Comparison of ENCODE assay signal across 13 cellular contexts in genomic region chr1:24318238-24318987, GRCh38. TPM values are rescaled to one million over a fixed set of nuclear protein-coding genes. Genes with fewer than 3 reads are reported as not detected.
DNase-seq lines count a peak whose midpoint lies in the region; ATAC-seq and TF ChIP-seq lines count a peak whose summit lies in the region.
"Had no signal": no experiment of that assay in that cellular context is flagged by ENCODE, and none has a peak within 500 bp of the region (broad histone marks: within the 10 kb centered on the region; RNA-seq: fewer than 3 reads in every experiment).

No MANE protein-coding gene starts in this region.

- H4K20me1 ChIP-seq in PC-3 (ENCODE audit: low read length) (no peaks in the 10 kb centered on the region), neural progenitor cell (ENCODE audit: low read depth) (no peaks in the 10 kb centered on the region)

- peaks cover 61% of the 10 kb centered on the region for H3K4me1 Mint-ChIP-seq in neural progenitor cell
- peaks cover 36 to 60% (median 41%) of the 10 kb centered on the region in 4 donors for H3K4me1 Mint-ChIP-seq in CD4-positive, alpha-beta memory T cell

- POLR2A ChIA-PET in PC-3 (lab: Charles Lee; ENCODE audit: unreplicated experiment): interaction anchor here (0.5 to 0.7 kb wide), 2 partner anchors 37 to 54 kb away, joined by 3 to 22 read pairs; no protein-coding TSS in a partner anchor
- POLR2A ChIA-PET in CD4-positive, alpha-beta memory T cell (lab: Charles Lee; ENCODE audit: partially characterized antibody): interaction anchor here (0.6 kb wide), 1 partner anchor 610 kb away, joined by 3 read pairs; no protein-coding TSS in a partner anchor

- peak overlapping the region; percentile 61; the same call in 1 of the 2 replicates for H3K4me3 ChIP-seq in PC-3 (ENCODE audit: low read length)
- peak overlapping the region in 2 of 4 donors; percentile 67 to 68 for H3K4me3 ChIP-seq in esophagus squamous epithelium
- no peak overlapping the region for H3K4me3 ChIP-seq in neural progenitor cell
- no peak overlapping the region for H3K4me3 ChIP-seq in CD4-positive, alpha-beta memory T cell (ENCODE audit: low read length in 2 of 2)
- H3K4me3 ChIP-seq: adrenal gland, lung had no signal

- H3K36me3 Mint-ChIP-seq in neural progenitor cell: no peaks in the 10 kb centered on the region
- no peaks in the 10 kb centered on the region for H3K36me3 Mint-ChIP-seq in CD4-positive, alpha-beta memory T cell

- intact Hi-C loops in PC-3 (cut with micrococcal nuclease) (no loop called here), esophagus squamous epithelium (cut with DNase I) (no loop called here)
- intact Hi-C loops in CD4-positive, alpha-beta memory T cell (cut with micrococcal nuclease): no loop called here

- ATAC-seq in PC-3: no peak
- ATAC-seq in GM19328 (IDR thresholded peaks at IDR 0.05; ENCODE audit: unreplicated experiment): no peak

- no peaks in the 10 kb centered on the region for H3K27me3 ChIP-seq in PC-3 (ENCODE audit: low read length)
- H3K27me3 ChIP-seq in esophagus squamous epithelium: peaks cover 0 to 36% (median 0%) of the 10 kb centered on the region in 4 donors
- peaks cover 58% of the 10 kb centered on the region for H3K27me3 ChIP-seq in neural progenitor cell
- H3K27me3 ChIP-seq in CD4-positive, alpha-beta memory T cell (ENCODE audit: insufficient read depth, low read length): peaks cover 4% of the 10 kb centered on the region

- CTCF ChIA-PET in PC-3 (lab: Charles Lee): interaction anchor here (2.8 kb wide), 1 partner anchor 116 kb away, joined by 10 read pairs; no protein-coding TSS in a partner anchor
- CTCF ChIA-PET in CD4-positive, alpha-beta memory T cell (lab: Charles Lee; ENCODE audit: partially characterized antibody): no interaction called here

- no peaks in the 10 kb centered on the region for H3K9me3 ChIP-seq in PC-3 (ENCODE audit: low read length)
- no peaks in the 10 kb centered on the region for H3K9me3 ChIP-seq in esophagus squamous epithelium
- no peaks in the 10 kb centered on the region for H3K9me3 ChIP-seq in neural progenitor cell (ENCODE audit: low read depth)
- no peaks in the 10 kb centered on the region for H3K9me3 ChIP-seq in CD4-positive, alpha-beta memory T cell (ENCODE audit: control insufficient read depth in 1 of 2, low read length in 2 of 2)
- H3K9me3 ChIP-seq: adrenal gland, spleen had no signal

- H3K4me3 Mint-ChIP-seq in neural progenitor cell: no peak overlapping the region
- H3K4me3 Mint-ChIP-seq in CD4-positive, alpha-beta memory T cell: peak overlapping the region in 3 of 8 donors; percentile 2 to 47 (median 44)

- 7 to 34% methylated on average over 4 to 5 of the region's 5 CpGs for WGBS in esophagus squamous epithelium, 2 donors

- peaks cover 2% of the 10 kb centered on the region for H3K9me3 Mint-ChIP-seq in neural progenitor cell
- H3K9me3 Mint-ChIP-seq in CD4-positive, alpha-beta memory T cell: no peaks in the 10 kb centered on the region

- no peaks in the 10 kb centered on the region for H3K79me2 ChIP-seq in PC-3 (ENCODE audit: low read length)
- no peaks in the 10 kb centered on the region for H3K79me2 ChIP-seq in neural progenitor cell (ENCODE audit: low read depth)

- TF ChIP-seq POLR2A in esophagus squamous epithelium (IDR thresholded peaks at IDR 0.05): no peak

- H3K27ac Mint-ChIP-seq in neural progenitor cell: no peak overlapping the region
- no peak overlapping the region for H3K27ac Mint-ChIP-seq in CD4-positive, alpha-beta memory T cell

- H3K9me2 ChIP-seq in PC-3 (replicated peaks; ENCODE audit: low read length): no peaks in the 10 kb centered on the region

- H3K27ac ChIP-seq in PC-3 (ENCODE audit: low read length): no peak overlapping the region
- peak overlapping the region; percentile 49 to 97 (median 94) for H3K27ac ChIP-seq in esophagus squamous epithelium
- no peak overlapping the region for H3K27ac ChIP-seq in neural progenitor cell
- H3K27ac ChIP-seq in CD4-positive, alpha-beta memory T cell (ENCODE audit: low read depth, low read length): no peak overlapping the region
- H3K27ac ChIP-seq: adrenal gland, spleen had no signal

- H3K4me2 ChIP-seq in PC-3 (ENCODE audit: low read length) (peak overlapping the region; percentile 82), neural progenitor cell (peak overlapping the region; percentile 66)

- H3F3A ChIP-seq in PC-3 (ENCODE audit: low read length, unreplicated experiment) (no peaks in the 10 kb centered on the region), neural progenitor cell (ENCODE audit: low read depth) (peaks cover 43% of the 10 kb centered on the region)

- BruUV-seq in PC-3 (replicated peaks; lab: Mats Ljungman, UMichigan): no TSS peak

- H2AFZ ChIP-seq in PC-3 (ENCODE audit: low read length) (no peak overlapping the region), neural progenitor cell (replicated peaks) (no peak overlapping the region)

- TF ChIP-seq CTCF in PC-3 (conservative IDR thresholded peaks at IDR 0.05; ENCODE audit: low read depth, low read length): no peak
- TF ChIP-seq CTCF in esophagus squamous epithelium (IDR thresholded peaks at IDR 0.05): no peak
- TF ChIP-seq CTCF in neural progenitor cell (IDR thresholded peaks at IDR 0.05): no peak

- H3K9ac ChIP-seq in PC-3 (ENCODE audit: low read length) (no peak overlapping the region), neural progenitor cell (no peak overlapping the region)

- H3K4me1 ChIP-seq in PC-3 (ENCODE audit: insufficient read depth, low read length) (peaks cover 64% of the 10 kb centered on the region), esophagus squamous epithelium (peaks cover 24 to 88% (median 48%) of the 10 kb centered on the region in 3 donors), neural progenitor cell (peaks cover 31% of the 10 kb centered on the region)
- peaks cover 44% of the 10 kb centered on the region for H3K4me1 ChIP-seq in CD4-positive, alpha-beta memory T cell (ENCODE audit: insufficient read depth, low read length)

- peaks cover 48% of the 10 kb centered on the region for H3K27me3 Mint-ChIP-seq in neural progenitor cell (ENCODE audit: insufficient read depth, low read depth)
- H3K27me3 Mint-ChIP-seq in CD4-positive, alpha-beta memory T cell: peaks cover 19 to 30% of the 10 kb centered on the region in 2 donors

- no peaks in the 10 kb centered on the region for H3K36me3 ChIP-seq in PC-3 (ENCODE audit: low read depth, low read length)
- no peaks in the 10 kb centered on the region for H3K36me3 ChIP-seq in esophagus squamous epithelium
- no peaks in the 10 kb centered on the region for H3K36me3 ChIP-seq in neural progenitor cell
- H3K36me3 ChIP-seq in CD4-positive, alpha-beta memory T cell (ENCODE audit: insufficient read depth, low read length): no peaks in the 10 kb centered on the region
- H3K36me3 ChIP-seq: adrenal gland, spleen had no signal

- DNase-seq in GM04503 (ENCODE audit: low read depth) (peak; percentile 45), PC-3 (no peak), esophagus squamous epithelium (lab: John Stamatoyannopoulos, UW) (no peak), neural progenitor cell (ENCODE audit: low spot score) (no peak), dermis blood vessel endothelial cell (no peak), NCI-H146 (lab: John Stamatoyannopoulos, UW) (no peak)
- no peak for DNase-seq in CD4-positive, alpha-beta memory T cell
- DNase-seq: activated CD4-positive, alpha-beta T cell treated with anti-CD3 and anti-CD28 coated beads, Interleukin-2, amount 50 U/mL, for 4 hours; adrenal gland; spleen had no signal

RNA-seq across cellular contexts. Expression of gene GRHL3, which starts 0.7 kb away (rescaled TPM):
- total RNA-seq in PC-3 (2014; rRNA removed): 3.5 and 7.8 TPM in 2 replicates
- 100 to 1,000 TPM in 2 of 4 donors, 10 to 100 TPM in 2; 77.6 to 179 (median 115) TPM for total RNA-seq in esophagus squamous epithelium
- total RNA-seq in neural progenitor cell (ENCODE audit: low replicate concordance): 1.1 and 1.5 TPM in 2 replicates
- not detected for total RNA-seq in CD4-positive, alpha-beta memory T cell
- polyA plus RNA-seq in CD4-positive, alpha-beta memory T cell: not detected
- total RNA-seq in dermis blood vessel endothelial cell: not detected in 2 replicates
- total RNA-seq: SK-MEL-5, spleen had no signal

Comparison
In these comparisons a context has a peak if more than half of its experiments do, and no peak if none do; other contexts are left out.
1. H3K27ac ChIP-seq: peak in esophagus squamous epithelium (4 of 4); none in PC-3 (single experiment), neural progenitor cell (single experiment) and CD4-positive, alpha-beta memory T cell (single experiment).